Comparison of ENCODE assay signal across 2 cellular contexts in the genomic region with DNA sequence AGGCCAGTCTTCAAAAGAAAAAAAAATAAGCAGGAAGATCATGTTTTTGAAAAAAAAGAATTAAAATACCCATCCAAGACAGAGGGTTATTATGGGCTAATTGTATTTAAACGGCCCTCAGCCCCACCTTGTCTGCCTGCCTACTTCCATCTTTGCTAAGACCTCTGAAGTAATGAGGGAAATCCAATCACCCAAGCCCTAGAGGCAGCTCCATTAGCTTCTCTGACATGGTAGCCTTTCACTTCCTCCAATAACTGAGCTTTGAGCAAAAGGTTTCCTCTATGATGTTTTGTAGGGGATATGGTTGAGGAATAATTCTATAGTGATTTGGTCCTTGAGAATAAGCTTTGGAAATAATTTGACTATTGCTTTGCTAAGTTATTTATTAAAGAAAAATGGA.
TF ChIP-seq lines count a peak whose summit lies in the region.

No MANE protein-coding gene starts in this region.

TF ChIP-seq in IMR-90, 13 proteins besides CTCF, POLR2A, EP300 and RAD21:
- no peak for TF ChIP-seq MAZ (IDR thresholded peaks at IDR 0.05; ENCODE audit: borderline replicate concordance, low read depth, low read length)

TF ChIP-seq in GM12878, 131 proteins besides CTCF, POLR2A, EP300 and RAD21:
- TF ChIP-seq FOXM1 (IDR thresholded peaks at IDR 0.05; ENCODE audit: low read depth, low read length) (no peak), SPI1 (IDR thresholded peaks at IDR 0.05; ENCODE audit: borderline replicate concordance, insufficient read depth, low read depth, low read length) (peak; percentile 41; the same call in 1 of the 2 replicates)
